ENCODE assay signal across 11 cellular contexts in the genomic region with DNA sequence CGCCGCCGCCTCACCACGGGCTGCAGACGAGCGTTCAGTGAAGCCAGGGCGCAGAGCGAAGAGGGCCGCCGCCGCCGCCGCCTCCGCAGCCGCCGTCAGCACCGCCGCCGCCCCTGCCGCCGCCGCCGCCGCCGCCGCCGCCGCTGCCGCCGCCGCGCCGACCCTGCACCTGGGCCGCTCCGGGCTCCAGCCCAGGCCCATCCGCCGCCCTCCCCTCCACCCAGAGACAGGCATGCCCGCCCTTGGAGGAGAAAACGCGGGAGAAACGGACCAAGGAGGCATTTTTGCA. TPM values are rescaled to one million over a fixed set of nuclear protein-coding genes. Genes with fewer than 3 reads are reported as not detected.
DNase-seq lines count a peak whose midpoint lies in the region; ATAC-seq and TF ChIP-seq lines count a peak whose summit lies in the region.
"Had no signal": no experiment of that assay in that cellular context is flagged by ENCODE, and none has a peak within 500 bp of the region (broad histone marks: within the 10 kb centered on the region; RNA-seq: fewer than 3 reads in every experiment).

No MANE protein-coding gene starts in this region.

- H3K9ac ChIP-seq in ES-I3 (ENCODE audit: low read depth, low read length) = peak overlapping the region; percentile 28; the same call in 1 of the 2 replicates
- no peak overlapping the region for H3K9ac ChIP-seq in HUES6 (ENCODE audit: low read length)
- no peak overlapping the region for H3K9ac ChIP-seq in neural progenitor cell

- peaks cover 62% of the 10 kb centered on the region for H3F3A ChIP-seq in neural progenitor cell (ENCODE audit: low read depth)

- peaks cover 29% of the 10 kb centered on the region for H3K36me3 Mint-ChIP-seq in neural progenitor cell

- no peaks in the 10 kb centered on the region for H3K79me2 ChIP-seq in neural progenitor cell (ENCODE audit: low read depth)

- H3K4me3 Mint-ChIP-seq in neural progenitor cell = peak overlapping the region; percentile 96

- H3K4me1 Mint-ChIP-seq in neural progenitor cell = peaks cover 36% of the 10 kb centered on the region

- H3K9me3 Mint-ChIP-seq in neural progenitor cell = no peaks in the 10 kb centered on the region

- H3K27me3 ChIP-seq in HUES6 (ENCODE audit: control insufficient read depth, insufficient read depth, low read length) (peaks cover 89% of the 10 kb centered on the region), dorsolateral prefrontal cortex (peaks cover 0 to 11% (median 0%) of the 10 kb centered on the region in 45 donors), neural progenitor cell (peaks cover 97% of the 10 kb centered on the region)

- H3K36me3 ChIP-seq in ES-I3 (ENCODE audit: insufficient read depth, low read length) (no peaks in the 10 kb centered on the region), HUES6 (ENCODE audit: control insufficient read depth, insufficient read depth, low read length) (no peaks in the 10 kb centered on the region), neural progenitor cell (no peaks in the 10 kb centered on the region)

- peaks cover 46% of the 10 kb centered on the region for H3K27me3 Mint-ChIP-seq in neural progenitor cell (ENCODE audit: insufficient read depth, low read depth)

- H4K20me1 ChIP-seq in neural progenitor cell (ENCODE audit: low read depth) = peaks cover 68% of the 10 kb centered on the region

- intact Hi-C loops in dorsolateral prefrontal cortex (cut with DNase I) = no loop called here

- DNase-seq in dorsolateral prefrontal cortex (no peak), neural progenitor cell (ENCODE audit: low spot score) (peak; percentile 71), dedifferentiated amniotic fluid mesenchymal stem cell (ENCODE audit: extremely low spot score) (no peak), NCI-H2029 treated with DMSO at 0.1 percent for 48 hours (lab: John Stamatoyannopoulos, UW) (no peak), epidermal melanocyte (ENCODE audit: insufficient read length, low spot score) (no peak)
- DNase-seq: mammary epithelial cell, NCI-H187 treated with DMSO at 0.1 percent for 48 hours, SHP77 treated with DMSO at 0.1 percent for 48 hours had no signal

- no peak for TF ChIP-seq CTCF in dorsolateral prefrontal cortex (IDR thresholded peaks at IDR 0.05 in 54 of 56, conservative IDR thresholded peaks at IDR 0.05 in 2 of 56; ENCODE audit: low read depth in 1 of 56, partially characterized antibody in 56 of 56)
- TF ChIP-seq CTCF in neural progenitor cell (IDR thresholded peaks at IDR 0.05) = no peak

- ATAC-seq in HG03342 (IDR thresholded peaks at IDR 0.05; ENCODE audit: unreplicated experiment) = no peak

- peak overlapping the region; percentile 29 for H3K4me3 ChIP-seq in HUES6 (ENCODE audit: low read depth, low read length)
- H3K4me3 ChIP-seq in dorsolateral prefrontal cortex = peak overlapping the region; percentile 37 to 87 (median 65)
- H3K4me3 ChIP-seq in neural progenitor cell = no peak overlapping the region

- H3K27ac ChIP-seq in HUES6 (ENCODE audit: low read depth, low read length) (no peak overlapping the region), dorsolateral prefrontal cortex (peak overlapping the region; percentile 84 to 99 (median 96)), neural progenitor cell (no peak overlapping the region)

- H3K4me1 ChIP-seq in ES-I3 (ENCODE audit: insufficient read depth, low read length) (no peaks in the 10 kb centered on the region), HUES6 (ENCODE audit: control insufficient read depth, insufficient read depth, low read length) (peaks cover 14% of the 10 kb centered on the region; the same call in 1 of the 2 replicates), neural progenitor cell (peaks cover 13% of the 10 kb centered on the region)

- peak overlapping the region; percentile 54 for H2AFZ ChIP-seq in neural progenitor cell (replicated peaks)

- no peaks in the 10 kb centered on the region for H3K9me3 ChIP-seq in ES-I3 (ENCODE audit: control insufficient read depth, insufficient read depth, low read length)
- H3K9me3 ChIP-seq in HUES6 (ENCODE audit: control insufficient read depth, insufficient read depth, low read depth, low read length) = no peaks in the 10 kb centered on the region
- H3K9me3 ChIP-seq in neural progenitor cell (ENCODE audit: low read depth) = no peaks in the 10 kb centered on the region

- peak overlapping the region; percentile 43 for H3K4me2 ChIP-seq in neural progenitor cell

- peak overlapping the region; percentile 97 for H3K27ac Mint-ChIP-seq in neural progenitor cell

RNA-seq across cellular contexts. Expression of a gene that starts 3.0 kb away (rescaled TPM):
- 100 to 1,000 TPM in 4 of 120 experiments, 10 to 100 TPM in 116; 43.0 to 120 (median 66.2) TPM for total RNA-seq in dorsolateral prefrontal cortex
- 0.25 TPM in 1 of 2 replicates, not detected in the other for total RNA-seq in neural progenitor cell (ENCODE audit: low replicate concordance)
- total RNA-seq: mammary epithelial cell had no signal

Comparison
In these comparisons a context has a peak if more than half of its experiments do, and no peak if none do; other contexts are left out.
1. H3K27ac ChIP-seq: peak in dorsolateral prefrontal cortex (59 of 59); none in HUES6 (single experiment) and neural progenitor cell (single experiment).
2. RNA of a gene that starts 3.0 kb away (total RNA-seq): 43.0 to 120 TPM in dorsolateral prefrontal cortex; 0.25 TPM in neural progenitor cell; every median in the first group is over 10 times any median in the second.